8 cellular contexts compared by ENCODE assay signal in genomic region chr16:48117217-48118105, GRCh38. TPM values are rescaled to one million over a fixed set of nuclear protein-coding genes. Genes with fewer than 3 reads are reported as not detected.
DNase-seq lines count a peak whose midpoint lies in the region; ATAC-seq and TF ChIP-seq lines count a peak whose summit lies in the region.

No MANE protein-coding gene starts in this region.

- TF ChIP-seq CTCF in ascending aorta (IDR thresholded peaks at IDR 0.05), result peak in 2 of 3 experiments; percentile 13 to 37
- TF ChIP-seq CTCF in omental fat pad (IDR thresholded peaks at IDR 0.05), result no peak

- no peaks in the 10 kb centered on the region for H3K27me3 Mint-ChIP-seq in CD4-positive, CD25-positive, alpha-beta regulatory T cell
- peaks cover 5 to 8% of the 10 kb centered on the region in 2 donors for H3K27me3 Mint-ChIP-seq in T-cell

- no peaks in the 10 kb centered on the region for H3K9me3 Mint-ChIP-seq in CD4-positive, CD25-positive, alpha-beta regulatory T cell
- H3K9me3 Mint-ChIP-seq in T-cell, result no peaks in the 10 kb centered on the region

- H3K27me3 ChIP-seq in CD4-positive, CD25-positive, alpha-beta regulatory T cell (ENCODE audit: control insufficient read depth, insufficient read depth, low read length), result no peaks in the 10 kb centered on the region
- H3K27me3 ChIP-seq in HUES64 (ENCODE audit: insufficient read depth, low read length) (no peaks in the 10 kb centered on the region), ascending aorta (no peaks in the 10 kb centered on the region)

- H3K9me3 ChIP-seq in CD4-positive, CD25-positive, alpha-beta regulatory T cell (ENCODE audit: control insufficient read depth in 2 of 2, low read length in 2 of 2), result no peaks in the 10 kb centered on the region
- H3K9me3 ChIP-seq in HUES64 (ENCODE audit: insufficient read depth, low read depth, low read length) (no peaks in the 10 kb centered on the region), ascending aorta (no peaks in the 10 kb centered on the region)

- H3K4me3 Mint-ChIP-seq in CD4-positive, CD25-positive, alpha-beta regulatory T cell, result no peak overlapping the region
- no peak overlapping the region for H3K4me3 Mint-ChIP-seq in T-cell

- CTCF ChIA-PET in T-cell (lab: Charles Lee), result interaction anchor here (0.7 to 1.0 kb wide), 2 partner anchors 21 to 976 kb away, joined by 3 read pairs; no protein-coding TSS in a partner anchor

- peak; percentile 29 to 48 (median 36) for DNase-seq in CD4-positive, CD25-positive, alpha-beta regulatory T cell
- DNase-seq in T-cell (peak in 31 of 34 experiments; percentile 5 to 60 (median 33)), ascending aorta (ENCODE audit: low spot score in 2 of 2) (no peak), kidney glomerular epithelial cell (lab: John Stamatoyannopoulos, UW) (peak; percentile 9), omental fat pad (ENCODE audit: low spot score) (no peak)
- peak; percentile 14 for DNase-seq in stimulated activated CD8-positive, alpha-beta memory T cell treated with anti-CD3 and anti-CD28 coated beads, Interleukin-15, amount 100 ng/mL, for 1 hour (ENCODE audit: low read depth)

- H3K36me3 ChIP-seq in CD4-positive, CD25-positive, alpha-beta regulatory T cell (ENCODE audit: control insufficient read depth, insufficient read depth, low read length), result no peaks in the 10 kb centered on the region
- H3K36me3 ChIP-seq in HUES64 (ENCODE audit: insufficient read depth, low read length), result no peaks in the 10 kb centered on the region
- H3K36me3 ChIP-seq in ascending aorta, result no peaks in the 10 kb centered on the region

- H3K27ac ChIP-seq in CD4-positive, CD25-positive, alpha-beta regulatory T cell (ENCODE audit: insufficient read depth, low read length, poor library complexity, severe bottlenecking), result no peak overlapping the region
- H3K27ac ChIP-seq in HUES64 (ENCODE audit: low read depth, low read length) (0 out of 2 replicates have a peak overlapping the region, but pooled peaks have one; percentile 13), ascending aorta (no peak overlapping the region)

- WGBS in HUES64, result 71% methylated on average over 21 of the region's 22 CpGs

- H3K36me3 Mint-ChIP-seq in CD4-positive, CD25-positive, alpha-beta regulatory T cell, result no peaks in the 10 kb centered on the region
- no peaks in the 10 kb centered on the region for H3K36me3 Mint-ChIP-seq in T-cell

- H3K9ac ChIP-seq in HUES64 (ENCODE audit: low read depth, low read length), result no peak overlapping the region

- H3K27ac Mint-ChIP-seq in CD4-positive, CD25-positive, alpha-beta regulatory T cell, result no peak overlapping the region
- no peak overlapping the region for H3K27ac Mint-ChIP-seq in T-cell

- peaks cover 0 to 3% (median 0%) of the 10 kb centered on the region in 4 donors for H3K4me1 Mint-ChIP-seq in CD4-positive, CD25-positive, alpha-beta regulatory T cell
- H3K4me1 Mint-ChIP-seq in T-cell, result no peaks in the 10 kb centered on the region

- POLR2A ChIA-PET in T-cell (lab: Charles Lee), result no interaction called here

- intact Hi-C loops in ascending aorta (cut with DNase I), result no loop called here

- ATAC-seq in CD4-positive, CD25-positive, alpha-beta regulatory T cell (ENCODE audit: low read depth in 2 of 2), result peak in 1 of 2 donors; percentile 49
- ATAC-seq in GM18909 (IDR thresholded peaks at IDR 0.05; ENCODE audit: poor library complexity, unreplicated experiment) (peak; percentile 86), T-cell (replicated peaks in 1 of 4) (peak; percentile 35 to 61 (median 42)), omental fat pad (ENCODE audit: low FRiP score) (no peak)

- H3K4me3 ChIP-seq in CD4-positive, CD25-positive, alpha-beta regulatory T cell (ENCODE audit: low read depth, low read length), result no peak overlapping the region
- H3K4me3 ChIP-seq in HUES64 (ENCODE audit: low read length) (no peak overlapping the region), ascending aorta (no peak overlapping the region)

- H3K4me1 ChIP-seq in CD4-positive, CD25-positive, alpha-beta regulatory T cell (ENCODE audit: control insufficient read depth, insufficient read depth, low read length, poor library complexity, severe bottlenecking), result no peaks in the 10 kb centered on the region
- H3K4me1 ChIP-seq in HUES64 (ENCODE audit: insufficient read depth, low read length) (no peaks in the 10 kb centered on the region), ascending aorta (no peaks in the 10 kb centered on the region)

RNA-seq across cellular contexts. Expression of gene ABCC12, which starts 38.3 kb away (rescaled TPM):
- not detected for total RNA-seq in CD4-positive, CD25-positive, alpha-beta regulatory T cell
- polyA plus RNA-seq in CD4-positive, CD25-positive, alpha-beta regulatory T cell, result not detected
- not detected for polyA plus RNA-seq in HUES64 (2013, experiment 1 of 2)
- polyA plus RNA-seq in HUES64 (2013, experiment 2 of 2), result not detected
- not detected for total RNA-seq in T-cell
- total RNA-seq in ascending aorta, result not detected
- total RNA-seq in omental fat pad, result not detected

Comparison
In these comparisons a context has a peak if more than half of its experiments do, and no peak if none do; other contexts are left out.
1. DNase-seq: peak in CD4-positive, CD25-positive, alpha-beta regulatory T cell (3 of 3), T-cell (31 of 34), kidney glomerular epithelial cell (single experiment) and stimulated activated CD8-positive, alpha-beta memory T cell treated with anti-CD3 and anti-CD28 coated beads, Interleukin-15, amount 100 ng/mL, for 1 hour (single experiment); none in ascending aorta (0 of 2) and omental fat pad (single experiment).
2. CTCF ChIP-seq: peak in ascending aorta (2 of 3); none in omental fat pad (0 of 3).